9 cellular contexts compared by ENCODE assay signal in the genomic region with DNA sequence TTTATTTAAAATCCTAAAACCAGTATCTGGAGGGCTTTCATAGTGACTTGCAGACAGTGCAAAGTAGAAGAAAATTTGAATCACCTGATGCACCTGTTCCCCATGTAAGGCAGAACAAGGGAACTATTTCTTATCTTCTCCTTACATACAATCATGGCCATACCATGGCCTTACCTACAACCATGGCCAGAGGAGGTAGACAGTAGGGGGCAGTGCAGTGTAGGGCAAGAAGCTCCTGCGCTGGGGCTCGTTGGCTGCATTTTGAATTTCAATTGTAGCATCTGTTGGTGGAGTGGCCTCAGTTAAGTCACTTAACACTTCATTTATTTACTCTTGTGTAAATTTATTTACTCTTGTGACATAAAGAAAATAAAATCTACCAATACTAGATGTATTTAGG. TPM values are rescaled to one million over a fixed set of nuclear protein-coding genes. Genes with fewer than 3 reads are reported as not detected.
A peak's percentile ranks its signal among the peaks of the same experiment; 100 is the strongest.
DNase-seq lines count a peak whose midpoint lies in the region; ATAC-seq and TF ChIP-seq lines count a peak whose summit lies in the region.
"Had no signal": no experiment of that assay in that cellular context is flagged by ENCODE, and none has a peak within 500 bp of the region (broad histone marks: within the 10 kb centered on the region; RNA-seq: fewer than 3 reads in every experiment).

No MANE protein-coding gene starts in this region.

- H3K4me1 ChIP-seq in osteoblast (ENCODE audit: insufficient read depth, low read length) (no peaks in the 10 kb centered on the region), vagina (no peaks in the 10 kb centered on the region)

- in situ Hi-C loops in GM13976 (cut with MboI; ENCODE audit: low sequenced_read_pairs, unreplicated experiment): no loop called here

- no peaks in the 10 kb centered on the region for H3K79me2 ChIP-seq in osteoblast (ENCODE audit: insufficient read depth, low read length)

- H4K20me1 ChIP-seq in osteoblast (ENCODE audit: insufficient read depth, low read length): no peaks in the 10 kb centered on the region

- no peak overlapping the region for H3K4me3 ChIP-seq in osteoblast (ENCODE audit: insufficient read depth, low read length)
- no peak overlapping the region for H3K4me3 ChIP-seq in vagina
- H3K4me3 ChIP-seq: SK-N-MC had no signal

- H3K27ac ChIP-seq in osteoblast (ENCODE audit: low read depth, low read length) (no peak overlapping the region), vagina (no peak overlapping the region)
- H3K27ac ChIP-seq: SK-N-MC had no signal

- H3K9me3 ChIP-seq in osteoblast (ENCODE audit: low read depth, low read length) (no peaks in the 10 kb centered on the region), vagina (no peaks in the 10 kb centered on the region)

- H3K27ac Mint-ChIP-seq in WTC11: no peak overlapping the region

- H3K4me1 Mint-ChIP-seq in WTC11: peaks cover 24% of the 10 kb centered on the region

- POLR2A ChIA-PET in WTC11 (lab: Charles Lee): no interaction called here

- no peak overlapping the region for H3K4me3 Mint-ChIP-seq in WTC11

- DNase-seq in AG20443 (ENCODE audit: low spot score) (peak; percentile 38), GM13976 (ENCODE audit: low spot score) (peak; percentile 22), NCI-H1417 treated with DMSO at 0.1 percent for 48 hours (lab: John Stamatoyannopoulos, UW) (peak; percentile 23), WTC11 (ENCODE audit: low spot score) (peak; percentile 84), kidney glomerular epithelial cell (lab: John Stamatoyannopoulos, UW) (peak; percentile 17), osteoblast (ENCODE audit: insufficient read length, low spot score, missing footprints) (no peak), vagina (ENCODE audit: extremely low spot score in 2 of 2) (no peak)

- H3K27me3 Mint-ChIP-seq in WTC11 (ENCODE audit: low read depth): no peaks in the 10 kb centered on the region

- ATAC-seq in HG02759 (IDR thresholded peaks at IDR 0.05; ENCODE audit: unreplicated experiment) (peak; percentile 83), WTC11 (peak; percentile 95)

- CTCF ChIA-PET in WTC11 (lab: Charles Lee): interaction anchor here (1.1 kb wide), 1 partner anchor 188 kb away, joined by 3 read pairs; no protein-coding TSS in a partner anchor

- no peak for TF ChIP-seq POLR2A in vagina (IDR thresholded peaks at IDR 0.05)

- intact Hi-C loops in vagina (cut with DNase I): no loop called here

- no peaks in the 10 kb centered on the region for H3K36me3 Mint-ChIP-seq in WTC11

- H3K4me2 ChIP-seq in osteoblast (ENCODE audit: insufficient read depth, low read length): no peak overlapping the region

- TF ChIP-seq CTCF in GM13976 (IDR thresholded peaks at IDR 0.05; ENCODE audit: borderline replicate concordance, control extremely low read depth, extremely low read depth, insufficient read depth, missing control alignments) (peak; percentile 67), WTC11 (IDR thresholded peaks at IDR 0.05) (peak; percentile 76), osteoblast (IDR thresholded peaks at IDR 0.05; ENCODE audit: extremely low read depth, low read depth, low read length) (no peak), vagina (IDR thresholded peaks at IDR 0.05) (no peak)

- H3K36me3 ChIP-seq in osteoblast (ENCODE audit: insufficient read depth, low read length): no peaks in the 10 kb centered on the region
- H3K36me3 ChIP-seq in vagina: no peaks in the 10 kb centered on the region

- peaks cover 8% of the 10 kb centered on the region; the same call in 1 of the 2 replicates for H3K9me3 Mint-ChIP-seq in WTC11

- no peak overlapping the region for H2AFZ ChIP-seq in osteoblast (ENCODE audit: low read length)

- H3K27me3 ChIP-seq in osteoblast (ENCODE audit: insufficient read depth, low read length) (no peaks in the 10 kb centered on the region), vagina (no peaks in the 10 kb centered on the region)

TF ChIP-seq in WTC11, 78 proteins besides CTCF, POLR2A, EP300 and RAD21:
- TF ChIP-seq, protein P1, sequence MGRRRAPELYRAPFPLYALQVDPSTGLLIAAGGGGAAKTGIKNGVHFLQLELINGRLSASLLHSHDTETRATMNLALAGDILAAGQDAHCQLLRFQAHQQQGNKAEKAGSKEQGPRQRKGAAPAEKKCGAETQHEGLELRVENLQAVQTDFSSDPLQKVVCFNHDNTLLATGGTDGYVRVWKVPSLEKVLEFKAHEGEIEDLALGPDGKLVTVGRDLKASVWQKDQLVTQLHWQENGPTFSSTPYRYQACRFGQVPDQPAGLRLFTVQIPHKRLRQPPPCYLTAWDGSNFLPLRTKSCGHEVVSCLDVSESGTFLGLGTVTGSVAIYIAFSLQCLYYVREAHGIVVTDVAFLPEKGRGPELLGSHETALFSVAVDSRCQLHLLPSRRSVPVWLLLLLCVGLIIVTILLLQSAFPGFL (CRISPR knock-in tag; IDR thresholded peaks at IDR 0.05; ENCODE audit: borderline replicate concordance): no peak
- TF ChIP-seq TEAD4 (CRISPR knock-in tag; IDR thresholded peaks at IDR 0.05): no peak
- TF ChIP-seq MXD4 (CRISPR knock-in tag; IDR thresholded peaks at IDR 0.05; ENCODE audit: borderline replicate concordance): no peak

RNA-seq across cellular contexts. Expression of a gene that starts 33.0 kb away (rescaled TPM):
- total RNA-seq in WTC11 (2021): 0.11 to 0.24 TPM (median 0.21 TPM) in 3 replicates
- under 0.01 TPM in 1 of 2 replicates, not detected in the other for total RNA-seq in osteoblast
- total RNA-seq in vagina: 0.74 TPM

Comparison
In these comparisons a context has a peak if more than half of its experiments do, and no peak if none do; other contexts are left out.
1. DNase-seq: peak in AG20443 (single experiment), GM13976 (single experiment), NCI-H1417 treated with DMSO at 0.1 percent for 48 hours (single experiment), WTC11 (single experiment) and kidney glomerular epithelial cell (single experiment); none in osteoblast (single experiment) and vagina (0 of 2).
2. CTCF ChIP-seq: peak in GM13976 (single experiment) and WTC11 (single experiment); none in osteoblast (single experiment) and vagina (0 of 3).